24 cellular contexts compared by ENCODE assay signal in the genomic region with DNA sequence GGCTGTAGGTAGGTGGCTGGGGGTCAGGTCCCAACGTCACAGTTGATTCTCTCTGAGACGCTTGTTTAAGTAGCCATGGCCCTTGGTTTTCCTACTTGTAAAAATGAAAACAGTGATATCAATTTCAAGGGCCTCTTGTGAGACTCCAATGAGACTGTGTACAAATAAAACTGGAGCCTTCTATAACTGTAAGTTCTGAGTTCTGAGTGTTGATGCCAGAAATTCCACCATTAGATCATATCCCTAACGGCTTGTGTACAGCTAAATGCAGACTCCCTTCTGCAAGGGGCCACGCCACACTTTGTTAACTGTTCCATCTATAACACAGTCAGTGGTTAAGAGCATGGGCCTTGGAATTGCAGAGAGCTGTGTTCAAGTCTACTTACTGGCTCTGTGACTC.
"Had no signal": no experiment of that assay in that cellular context is flagged by ENCODE, and none has a peak within 500 bp of the region (broad histone marks: within the 10 kb centered on the region; RNA-seq: fewer than 3 reads in every experiment).

No MANE protein-coding gene starts in this region.

- FAIRE-seq: colon, keratinocyte had no signal

- H3K9me3 Mint-ChIP-seq: dendritic cell treated with granulocyte-macrophage colony-stimulating factor and Interleukin-4, amounts not matched to agents 40 ng/mL and 50 ng/mL, for 4 days; effector memory CD8-positive, alpha-beta T cell; immature natural killer cell; nephron; stimulated activated memory B cell treated with anti-CD40 and anti-IgM and Interleukin-4, amounts not matched to agents 10 μg/mL and 1 μg/mL and 100 μg/mL, for 72 hours; stimulated activated naive CD8-positive, alpha-beta T cell treated with anti-CD3 and anti-CD28 coated beads, Interleukin-15, Interleukin-2, amounts not matched to agents 100 ng/mL and 50 ng/mL, for 24 hours had no signal

- H3K27me3 ChIP-seq: gastroesophageal sphincter, right lobe of liver, testis, transverse colon had no signal

- H3K4me3 ChIP-seq: esophagus squamous epithelium, gastroesophageal sphincter, left ventricle myocardium inferior, psoas muscle, right lobe of liver, spleen, testis, transverse colon had no signal

- H3K4me3 Mint-ChIP-seq: dendritic cell treated with granulocyte-macrophage colony-stimulating factor and Interleukin-4, amounts not matched to agents 40 ng/mL and 50 ng/mL, for 4 days; effector memory CD8-positive, alpha-beta T cell; immature natural killer cell; naive B cell; nephron; stimulated activated memory B cell treated with anti-CD40 and anti-IgM and Interleukin-4, amounts not matched to agents 10 μg/mL and 1 μg/mL and 100 μg/mL, for 72 hours; stimulated activated naive CD8-positive, alpha-beta T cell treated with anti-CD3 and anti-CD28 coated beads, Interleukin-15, Interleukin-2, amounts not matched to agents 100 ng/mL and 50 ng/mL, for 24 hours had no signal

- H3K4me1 ChIP-seq: esophagus squamous epithelium, left ventricle myocardium inferior, psoas muscle, right lobe of liver, spleen, testis had no signal

- ATAC-seq: effector memory CD8-positive, alpha-beta T cell; gastroesophageal sphincter; psoas muscle; right lobe of liver; stimulated activated memory B cell treated with anti-CD40 and anti-IgM and Interleukin-4, amounts not matched to agents 10 μg/mL and 1 μg/mL and 100 μg/mL, for 72 hours had no signal

- H3K36me3 Mint-ChIP-seq: immature natural killer cell; naive B cell; stimulated activated memory B cell treated with anti-CD40 and anti-IgM and Interleukin-4, amounts not matched to agents 10 μg/mL and 1 μg/mL and 100 μg/mL, for 72 hours had no signal

- H3K36me3 ChIP-seq: esophagus squamous epithelium, gastroesophageal sphincter, left ventricle myocardium inferior, right lobe of liver, spleen, transverse colon had no signal

- H3K27ac ChIP-seq: esophagus squamous epithelium, gastroesophageal sphincter, left ventricle myocardium inferior, psoas muscle, right lobe of liver, spleen, testis, transverse colon had no signal

- H3K4me1 Mint-ChIP-seq: immature natural killer cell had no signal

- H3K9me3 ChIP-seq: esophagus squamous epithelium, gastroesophageal sphincter, left ventricle myocardium inferior, psoas muscle, right lobe of liver, spleen, testis, transverse colon had no signal

- H3K27ac Mint-ChIP-seq: dendritic cell treated with granulocyte-macrophage colony-stimulating factor and Interleukin-4, amounts not matched to agents 40 ng/mL and 50 ng/mL, for 4 days; effector memory CD8-positive, alpha-beta T cell; immature natural killer cell; nephron; stimulated activated naive CD8-positive, alpha-beta T cell treated with anti-CD3 and anti-CD28 coated beads, Interleukin-15, Interleukin-2, amounts not matched to agents 100 ng/mL and 50 ng/mL, for 24 hours had no signal

- DNase-seq: effector memory CD8-positive, alpha-beta T cell; esophagus squamous epithelium; foreskin fibroblast; glutamatergic neuron; immature natural killer cell; left ventricle myocardium inferior; mesendoderm; naive B cell; psoas muscle; retina; right lobe of liver; spleen; stimulated activated CD4-positive, alpha-beta T cell treated with anti-CD3 and anti-CD28 coated beads, Interleukin-15, amount 100 ng/mL, for 24 hours; stimulated activated CD4-positive, alpha-beta T cell treated with anti-CD3 and anti-CD28 coated beads, Interleukin-1b, Interleukin-23, amount 100 ng/mL, for 48 hours; stimulated activated CD4-positive, alpha-beta T cell treated with anti-CD3 and anti-CD28 coated beads, Interleukin-4, amount 100 ng/mL, for 24 hours; testis; transverse colon had no signal
